In the genomic region with DNA sequence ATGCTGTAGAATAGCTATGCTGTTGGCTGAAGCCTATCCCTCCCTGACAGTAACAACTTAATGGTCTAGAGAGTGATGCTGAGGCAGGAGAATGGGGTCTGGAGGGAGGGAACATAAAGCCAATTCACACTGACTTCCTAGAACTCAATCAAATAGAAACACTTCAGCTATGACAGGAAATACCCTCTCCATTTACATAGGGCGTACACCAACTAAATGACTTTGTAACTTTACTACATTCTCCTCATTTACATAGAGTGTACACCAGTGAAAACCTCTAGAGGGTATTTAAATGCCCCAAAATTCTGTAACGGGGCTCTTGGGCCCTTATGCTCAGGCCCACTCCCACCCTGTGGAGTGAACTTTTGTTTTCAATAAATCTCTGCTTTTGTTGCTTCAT, we compare ENCODE assay signal across 23 cellular contexts. TPM values are rescaled to one million over a fixed set of nuclear protein-coding genes. Genes with fewer than 3 reads are reported as not detected.
DNase-seq lines count a peak whose midpoint lies in the region; ATAC-seq, FAIRE-seq and TF ChIP-seq lines count a peak whose summit lies in the region.
"Had no signal": no experiment of that assay in that cellular context is flagged by ENCODE, and none has a peak within 500 bp of the region (broad histone marks: within the 10 kb centered on the region; RNA-seq: fewer than 3 reads in every experiment).

No MANE protein-coding gene starts in this region.

- FAIRE-seq in K562 (lab: Jason Lieb, UNC), result no peak
- FAIRE-seq: A549, GM19239 had no signal

- H3K4me3 ChIP-seq in Karpas-422 (ENCODE audit: low read length), result no peak overlapping the region
- no peak overlapping the region for H3K4me3 ChIP-seq in K562
- no peak overlapping the region for H3K4me3 ChIP-seq in foreskin fibroblast (ENCODE audit: low read depth in 1 of 2, low read length in 2 of 2)
- H3K4me3 ChIP-seq: A549, BLaER1, GM12878, GM23248, HAP-1 had no signal

- H4K20me1 ChIP-seq in Karpas-422 (ENCODE audit: insufficient read depth, low read depth, low read length), result no peaks in the 10 kb centered on the region
- H4K20me1 ChIP-seq in K562 (replicated peaks; ENCODE audit: control insufficient read depth, insufficient read depth, low read length), result no peaks in the 10 kb centered on the region
- H4K20me1 ChIP-seq: BLaER1 had no signal

- H3K9me3 ChIP-seq in Karpas-422 (ENCODE audit: low read length) (no peaks in the 10 kb centered on the region), K562 (replicated peaks; ENCODE audit: control insufficient read depth, insufficient read depth, low read depth, low read length) (no peaks in the 10 kb centered on the region)
- H3K9me3 ChIP-seq: A549, BLaER1, HAP-1 had no signal

- H3K27me3 ChIP-seq in Karpas-422 (ENCODE audit: low read length) (no peaks in the 10 kb centered on the region), K562 (ENCODE audit: control insufficient read depth in 2 of 2, insufficient read depth in 2 of 2, low read length in 2 of 2) (no peaks in the 10 kb centered on the region)
- H3K27me3 ChIP-seq: BLaER1 had no signal

- no peak overlapping the region for H3K9ac ChIP-seq in Karpas-422 (ENCODE audit: low read length)
- H3K9ac ChIP-seq in K562 (ENCODE audit: insufficient read depth in 1 of 2, low read depth in 2 of 2, low read length in 2 of 2), result no peak overlapping the region
- H3K9ac ChIP-seq: BLaER1, GM23248 had no signal

- no peak for TF ChIP-seq CTCF in activated CD8-positive, alpha-beta T cell treated with anti-CD3 and anti-CD28 coated beads for 36 hours (IDR thresholded peaks at IDR 0.05)
- TF ChIP-seq CTCF in K562 (IDR thresholded peaks at IDR 0.05 in 2 of 3, conservative IDR thresholded peaks at IDR 0.05 in 1 of 3; ENCODE audit: insufficient read depth in 2 of 3, low read depth in 1 of 3, low read length in 3 of 3) (no peak), RWPE1 (conservative IDR thresholded peaks at IDR 0.05; ENCODE audit: low read depth) (no peak), foreskin fibroblast (IDR thresholded peaks at IDR 0.05; ENCODE audit: low read depth, low read length) (no peak)

- no peaks in the 10 kb centered on the region for H3K36me3 Mint-ChIP-seq in activated CD8-positive, alpha-beta T cell treated with anti-CD3 and anti-CD28 coated beads for 36 hours (ENCODE audit: low read depth)
- H3K36me3 Mint-ChIP-seq in activated CD8-positive, alpha-beta T cell treated with anti-CD3 and anti-CD28 coated beads, Interleukin-2, amount 10 ng/mL, durations not matched to agents 7 days and 5 days (ENCODE audit: low read depth), result no peaks in the 10 kb centered on the region
- H3K36me3 Mint-ChIP-seq: CD14-positive monocyte; CD8-positive, alpha-beta T cell had no signal

- CTCF ChIA-PET in activated CD8-positive, alpha-beta T cell treated with anti-CD3 and anti-CD28 coated beads for 36 hours (lab: Charles Lee), result interaction anchor here (1.7 to 3.8 kb wide), 4 partner anchors 21 to 523 kb away, joined by 5 to 15 read pairs (median 9); no protein-coding TSS in a partner anchor
- CTCF ChIA-PET in activated CD8-positive, alpha-beta T cell treated with anti-CD3 and anti-CD28 coated beads, Interleukin-2, amount 10 ng/mL, durations not matched to agents 7 days and 5 days (lab: Charles Lee), result interaction anchor here (1.6 to 3.0 kb wide), 3 partner anchors 20 to 523 kb away, joined by 6 to 16 read pairs (median 12); no protein-coding TSS in a partner anchor
- CTCF ChIA-PET in K562 (lab: Yijun Ruan, JAX; ENCODE audit: low intra/inter-chr PET ratio), result no interaction called here
- CTCF ChIA-PET in RWPE1 (lab: Yijun Ruan, JAX), result interaction anchor here (0.5 kb wide), 1 partner anchor 316 kb away, joined by 3 read pairs; no protein-coding TSS in a partner anchor

- H3K9me3 Mint-ChIP-seq in activated CD8-positive, alpha-beta T cell treated with anti-CD3 and anti-CD28 coated beads for 36 hours, result peaks cover 1% of the 10 kb centered on the region
- H3K9me3 Mint-ChIP-seq in activated CD8-positive, alpha-beta T cell treated with anti-CD3 and anti-CD28 coated beads, Interleukin-2, amount 10 ng/mL, durations not matched to agents 7 days and 5 days (ENCODE audit: insufficient read depth), result no peaks in the 10 kb centered on the region
- H3K9me3 Mint-ChIP-seq: CD8-positive, alpha-beta T cell had no signal

- H3K9me1 ChIP-seq in K562 (ENCODE audit: control insufficient read depth, insufficient read depth, low read length), result no peaks in the 10 kb centered on the region

- WGBS in K562 (ENCODE audit: insufficient coverage, low coverage, missing lambda C conversion rate), result 33% methylated on average over 2 of the region's 2 CpGs

- POLR2A ChIA-PET in activated CD8-positive, alpha-beta T cell treated with anti-CD3 and anti-CD28 coated beads for 36 hours (lab: Charles Lee), result interaction anchor here (1.1 kb wide), 1 partner anchor 504 kb away, joined by 3 read pairs; no protein-coding TSS in a partner anchor
- POLR2A ChIA-PET in activated CD8-positive, alpha-beta T cell treated with anti-CD3 and anti-CD28 coated beads, Interleukin-2, amount 10 ng/mL, durations not matched to agents 7 days and 5 days (lab: Charles Lee), result interaction anchor here (1.1 kb wide), 1 partner anchor 21 kb away, joined by 3 read pairs; no protein-coding TSS in a partner anchor
- POLR2A ChIA-PET in K562 (lab: Yijun Ruan, JAX) (interaction anchor here (0.9 kb wide), 1 partner anchor 113 kb away, joined by 3 read pairs; no protein-coding TSS in a partner anchor), RWPE1 (lab: Yijun Ruan, JAX; ENCODE audit: low non-redundant PET) (no interaction called here)

- no peak for DNase-seq in activated CD8-positive, alpha-beta T cell treated with anti-CD3 and anti-CD28 coated beads for 36 hours
- no peak for DNase-seq in activated CD8-positive, alpha-beta T cell treated with anti-CD3 and anti-CD28 coated beads, Interleukin-2, amount 10 ng/mL, durations not matched to agents 7 days and 5 days
- DNase-seq in Karpas-422 (peak; percentile 42), K562 (ENCODE audit: extremely low read depth in 1 of 4, low spot score in 3 of 4) (no peak), T-helper 2 cell (no peak), RWPE1 (ENCODE audit: low spot score) (no peak), foreskin fibroblast (no peak)
- DNase-seq: AML-193; CD8-positive, alpha-beta T cell; COR-L47; DMS 273 treated with DMSO at 0.1 percent for 48 hours; DMS53; DND-41; EL; GM23248 had no signal

- TF ChIP-seq EP300 in K562 (IDR thresholded peaks at IDR 0.05; ENCODE audit: low read length), result no peak

- H3K9me2 ChIP-seq in Karpas-422 (replicated peaks; ENCODE audit: insufficient read depth, low read length), result no peaks in the 10 kb centered on the region

- H3K4me2 ChIP-seq in Karpas-422 (ENCODE audit: low read depth, low read length, poor library complexity, severe bottlenecking), result no peak overlapping the region
- no peak overlapping the region for H3K4me2 ChIP-seq in K562 (ENCODE audit: insufficient read depth, low read length)
- H3K4me2 ChIP-seq: A549, BLaER1 had no signal

- H3K79me2 ChIP-seq in Karpas-422 (ENCODE audit: low read length), result no peaks in the 10 kb centered on the region
- H3K79me2 ChIP-seq in K562 (ENCODE audit: control insufficient read depth, insufficient read depth, low read length), result no peaks in the 10 kb centered on the region

- H3K4me3 Mint-ChIP-seq in activated CD8-positive, alpha-beta T cell treated with anti-CD3 and anti-CD28 coated beads for 36 hours, result no peak overlapping the region
- no peak overlapping the region for H3K4me3 Mint-ChIP-seq in activated CD8-positive, alpha-beta T cell treated with anti-CD3 and anti-CD28 coated beads, Interleukin-2, amount 10 ng/mL, durations not matched to agents 7 days and 5 days
- H3K4me3 Mint-ChIP-seq: CD14-positive monocyte; CD8-positive, alpha-beta T cell had no signal

- intact Hi-C loops in activated CD8-positive, alpha-beta T cell treated with anti-CD3 and anti-CD28 coated beads for 36 hours (cut with micrococcal nuclease), result no loop called here
- intact Hi-C loops in K562 (cut with micrococcal nuclease), result no loop called here

- peak; percentile 10 for ATAC-seq in activated CD8-positive, alpha-beta T cell treated with anti-CD3 and anti-CD28 coated beads for 36 hours
- no peak for ATAC-seq in activated CD8-positive, alpha-beta T cell treated with anti-CD3 and anti-CD28 coated beads, Interleukin-2, amount 10 ng/mL, durations not matched to agents 7 days and 5 days
- ATAC-seq in K562, result no peak
- ATAC-seq: A549; CD8-positive, alpha-beta T cell; GM12878 had no signal

- peaks cover 3% of the 10 kb centered on the region for H3K4me1 Mint-ChIP-seq in activated CD8-positive, alpha-beta T cell treated with anti-CD3 and anti-CD28 coated beads for 36 hours (ENCODE audit: low read depth)
- peaks cover 2% of the 10 kb centered on the region for H3K4me1 Mint-ChIP-seq in activated CD8-positive, alpha-beta T cell treated with anti-CD3 and anti-CD28 coated beads, Interleukin-2, amount 10 ng/mL, durations not matched to agents 7 days and 5 days (ENCODE audit: low read depth)

- peaks cover 7% of the 10 kb centered on the region for H3K4me1 ChIP-seq in Karpas-422 (ENCODE audit: low read length)
- peaks cover 26 to 30% of the 10 kb centered on the region in 2 experiments; a peak in 4 of 5 replicates for H3K4me1 ChIP-seq in K562 (replicated peaks in 1 of 2; ENCODE audit: control insufficient read depth in 2 of 2, insufficient read depth in 2 of 2, low read length in 2 of 2)
- H3K4me1 ChIP-seq: BLaER1 had no signal

- TF ChIP-seq RAD21 in K562 (CRISPR knock-in tag; conservative IDR thresholded peaks at IDR 0.05 in 1 of 2, IDR thresholded peaks at IDR 0.05 in 1 of 2), result no peak

- no peak for TF ChIP-seq POLR2A in K562 (conservative IDR thresholded peaks at IDR 0.05)

- H3K27ac ChIP-seq in Karpas-422 (ENCODE audit: low read length) (no peak overlapping the region), K562 (ENCODE audit: extremely low read depth, low read depth, low read length) (no peak overlapping the region), RWPE1 (no peak overlapping the region)
- H3K27ac ChIP-seq: 22Rv1, A549, BLaER1, GM23248 had no signal

- BruUV-seq in K562 (replicated peaks; lab: Mats Ljungman, UMichigan), result no TSS peak

- no peak overlapping the region for H3K27ac Mint-ChIP-seq in activated CD8-positive, alpha-beta T cell treated with anti-CD3 and anti-CD28 coated beads for 36 hours
- H3K27ac Mint-ChIP-seq in activated CD8-positive, alpha-beta T cell treated with anti-CD3 and anti-CD28 coated beads, Interleukin-2, amount 10 ng/mL, durations not matched to agents 7 days and 5 days, result no peak overlapping the region
- H3K27ac Mint-ChIP-seq: CD14-positive monocyte; CD8-positive, alpha-beta T cell had no signal

- H2AFZ ChIP-seq in Karpas-422 (ENCODE audit: low read length), result no peak overlapping the region
- H2AFZ ChIP-seq in K562 (ENCODE audit: low read depth, low read length), result peak overlapping the region; percentile 61
- H2AFZ ChIP-seq: GM23248 had no signal

- H3K27me3 Mint-ChIP-seq in activated CD8-positive, alpha-beta T cell treated with anti-CD3 and anti-CD28 coated beads for 36 hours, result no peaks in the 10 kb centered on the region
- peaks cover 4% of the 10 kb centered on the region for H3K27me3 Mint-ChIP-seq in activated CD8-positive, alpha-beta T cell treated with anti-CD3 and anti-CD28 coated beads, Interleukin-2, amount 10 ng/mL, durations not matched to agents 7 days and 5 days (ENCODE audit: low read depth)

- in situ Hi-C loops in K562 (cut with MboI), result no loop called here

- no peaks in the 10 kb centered on the region for H3K36me3 ChIP-seq in Karpas-422 (ENCODE audit: insufficient read depth, low read length)
- no peaks in the 10 kb centered on the region for H3K36me3 ChIP-seq in K562 (ENCODE audit: control insufficient read depth, insufficient read depth, low read length)
- H3K36me3 ChIP-seq: BLaER1, HAP-1 had no signal

RNA-seq across cellular contexts. Expression of a gene that starts 41.5 kb away (rescaled TPM):
- total RNA-seq in activated CD8-positive, alpha-beta T cell treated with anti-CD3 and anti-CD28 coated beads for 36 hours, result 10 to 100 TPM; 28.0 to 28.4 TPM
- 10 to 100 TPM; 32.5 to 34.9 TPM for total RNA-seq in activated CD8-positive, alpha-beta T cell treated with anti-CD3 and anti-CD28 coated beads, Interleukin-2, amount 10 ng/mL, durations not matched to agents 7 days and 5 days
- 22.8 and 54.6 TPM in 2 replicates for total RNA-seq in Karpas-422 (2014; rRNA removed; shearing (Covaris generic); ENCODE audit: low replicate concordance)
- total RNA-seq in K562 (2011; cell fraction: chromatin; rRNA removed; ENCODE audit: low replicate concordance), result 9.5 and 20.9 TPM in 2 replicates
- total RNA-seq in K562 (2011; cell fraction: nucleolus; rRNA removed), result 5.9 and 6.2 TPM in 2 replicates
- total RNA-seq in K562 (2011; cell fraction: nucleoplasm; rRNA removed), result 13.0 and 14.9 TPM in 2 replicates
- total RNA-seq in K562 (2014; rRNA removed) (7.8 and 9.1 TPM in 2 replicates), K562 (2014; rRNA removed; fragmentation: Illumina TruSeq; extraction: Trizol) (10.3 and 13.4 TPM in 2 replicates), K562 (2015; rRNA removed; fragmentation: Illumina TruSeq; extraction: Trizol) (4.9 and 5.4 TPM in 2 replicates), K562 (2021) (12.0 and 12.3 TPM in 2 replicates)
- polyA plus RNA-seq in K562 (2011; rRNA removed) (34.4 and 37.4 TPM in 2 replicates), K562 (2014; fragmentation: Illumina TruSeq; extraction: Trizol) (10.9 and 11.9 TPM in 2 replicates), K562 (2014; fragmentation: Nextera tagmentation; extraction: Ambion mirVana) (10 to 100 TPM; 19.0 to 23.8 TPM), K562 (2014; rRNA removed) (13.5 and 15.0 TPM in 2 replicates)
- polyA plus RNA-seq in K562 (2011; cell fraction: cytosol; rRNA removed), result 14.7 and 17.6 TPM in 2 replicates
- polyA plus RNA-seq in K562 (2011; cell fraction: nucleus; rRNA removed), result 10.9 and 20.4 TPM in 2 replicates
- polyA plus RNA-seq in K562 (2012), result 12.8 and 40.6 TPM in 2 replicates
- 31.6 and 33.5 TPM in 2 replicates for polyA minus RNA-seq in K562 (2011; rRNA and poly(A)+ RNA removed)
- 10.4 and 11.4 TPM in 2 replicates for polyA minus RNA-seq in K562 (2011; cell fraction: cytosol; rRNA and poly(A)+ RNA removed)
- 6.6 and 11.2 TPM in 2 replicates for polyA minus RNA-seq in K562 (2011; cell fraction: nucleus; rRNA and poly(A)+ RNA removed)

RNA-seq across cellular contexts. Expression of a gene that starts 43.0 kb away (rescaled TPM):
- 100 to 1,000 TPM; 127 to 130 TPM for total RNA-seq in activated CD8-positive, alpha-beta T cell treated with anti-CD3 and anti-CD28 coated beads for 36 hours
- total RNA-seq in activated CD8-positive, alpha-beta T cell treated with anti-CD3 and anti-CD28 coated beads, Interleukin-2, amount 10 ng/mL, durations not matched to agents 7 days and 5 days, result 100 to 1,000 TPM in 1 of 2 experiments, 10 to 100 TPM in 1; 97.0 to 100 TPM
- total RNA-seq in Karpas-422 (2014; rRNA removed; shearing (Covaris generic); ENCODE audit: low replicate concordance), result 7.1 and 17.5 TPM in 2 replicates
- 4.1 and 9.5 TPM in 2 replicates for total RNA-seq in K562 (2011; cell fraction: chromatin; rRNA removed; ENCODE audit: low replicate concordance)
- 14.5 and 15.2 TPM in 2 replicates for total RNA-seq in K562 (2011; cell fraction: nucleolus; rRNA removed)
- total RNA-seq in K562 (2011; cell fraction: nucleoplasm; rRNA removed), result 8.9 and 11.3 TPM in 2 replicates
- 7.4 and 23.5 TPM in 2 replicates for total RNA-seq in K562 (2014; rRNA removed)
- total RNA-seq in K562 (2014; rRNA removed; fragmentation: Illumina TruSeq; extraction: Trizol), result 5.7 and 6.0 TPM in 2 replicates
- total RNA-seq in K562 (2015; rRNA removed; fragmentation: Illumina TruSeq; extraction: Trizol), result 4.6 and 7.3 TPM in 2 replicates
- total RNA-seq in K562 (2021), result 9.5 and 12.1 TPM in 2 replicates
- polyA plus RNA-seq in K562 (2011; rRNA removed), result 8.2 and 9.5 TPM in 2 replicates
- 13.7 and 24.2 TPM in 2 replicates for polyA plus RNA-seq in K562 (2011; cell fraction: cytosol; rRNA removed)
- polyA plus RNA-seq in K562 (2011; cell fraction: nucleus; rRNA removed), result 4.1 and 4.6 TPM in 2 replicates
- 6.0 and 6.2 TPM in 2 replicates for polyA plus RNA-seq in K562 (2012)
- 8.1 TPM in 2 replicates for polyA plus RNA-seq in K562 (2014; fragmentation: Illumina TruSeq; extraction: Trizol)
- 1 to 10 TPM; 3.1 to 5.9 TPM for polyA plus RNA-seq in K562 (2014; fragmentation: Nextera tagmentation; extraction: Ambion mirVana)
- polyA plus RNA-seq in K562 (2014; rRNA removed), result 9.4 and 13.4 TPM in 2 replicates
- polyA minus RNA-seq in K562 (2011; rRNA and poly(A)+ RNA removed), result 10.9 and 13.0 TPM in 2 replicates
- 5.6 and 12.1 TPM in 2 replicates for polyA minus RNA-seq in K562 (2011; cell fraction: cytosol; rRNA and poly(A)+ RNA removed)
- polyA minus RNA-seq in K562 (2011; cell fraction: nucleus; rRNA and poly(A)+ RNA removed), result 7.7 and 15.4 TPM in 2 replicates
- total RNA-seq: G401 had no signal
